Comparison of ENCODE assay signal across 8 cellular contexts in the genomic region with DNA sequence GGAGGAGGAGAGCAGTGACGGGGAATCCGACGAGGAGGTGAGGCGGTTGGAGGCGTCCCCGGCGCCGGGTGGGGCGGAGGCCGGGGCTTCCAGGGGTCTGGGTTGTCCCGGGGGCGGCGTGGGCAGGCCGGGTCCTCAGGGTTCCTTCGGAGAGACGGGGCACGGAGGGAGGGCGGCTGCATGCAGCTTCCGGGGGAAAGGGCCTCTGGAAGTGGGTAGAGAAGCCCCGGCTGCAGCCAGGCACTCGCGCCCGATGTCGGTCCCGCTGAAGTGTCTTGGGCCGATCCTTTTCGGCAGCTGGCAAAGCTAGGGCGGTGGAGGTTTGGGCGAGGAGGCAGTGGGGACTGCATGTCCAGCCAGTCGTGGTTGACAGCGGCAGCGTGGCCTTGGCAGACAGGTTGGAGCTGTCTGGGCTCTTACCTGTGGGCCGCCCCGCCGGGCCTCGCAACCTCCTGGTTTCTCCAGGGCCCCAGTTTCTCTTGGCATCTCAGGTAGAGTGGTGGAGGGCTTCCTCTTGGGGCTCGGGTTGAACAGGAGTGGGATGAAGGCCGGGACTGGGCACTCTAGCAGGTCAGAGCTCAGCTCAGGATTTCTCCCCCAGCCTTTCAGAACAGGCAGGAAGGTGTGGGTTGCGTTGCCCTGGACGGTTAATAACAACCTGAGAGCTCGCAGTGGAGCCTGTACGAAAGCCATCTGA. TPM values are rescaled to one million over a fixed set of nuclear protein-coding genes. Genes with fewer than 3 reads are reported as not detected.
DNase-seq lines count a peak whose midpoint lies in the region; ATAC-seq and TF ChIP-seq lines count a peak whose summit lies in the region.

No MANE protein-coding gene starts in this region.

- no peaks in the 10 kb centered on the region for H3K9me3 Mint-ChIP-seq in activated naive CD4-positive, alpha-beta T cell treated with anti-CD3 and anti-CD28 coated beads for 36 hours

- H3K27me3 ChIP-seq in heart right ventricle: no peaks in the 10 kb centered on the region

- CTCF ChIA-PET in activated naive CD4-positive, alpha-beta T cell treated with anti-CD3 and anti-CD28 coated beads for 36 hours (lab: Charles Lee): interaction anchor here (0.7 to 1.5 kb wide), 4 partner anchors 19 to 101 kb away, joined by 3 to 13 read pairs (median 3); no protein-coding TSS in a partner anchor

- H3K4me3 Mint-ChIP-seq in activated naive CD4-positive, alpha-beta T cell treated with anti-CD3 and anti-CD28 coated beads for 36 hours: peak overlapping the region; percentile 93

- H3K4me3 ChIP-seq in heart right ventricle: peak overlapping the region; percentile 68 to 98 (median 84)
- H3K4me3 ChIP-seq in retinal pigment epithelial cell (ENCODE audit: low read length): peak overlapping the region; percentile 81

- peaks cover 6 to 34% (median 27%) of the 10 kb centered on the region in 9 donors for H3K4me1 ChIP-seq in heart right ventricle

- H3K27ac ChIP-seq in 22Rv1 (peak overlapping the region; percentile 90), heart right ventricle (peak overlapping the region; percentile 78 to 97 (median 90))

- H3K27me3 Mint-ChIP-seq in activated naive CD4-positive, alpha-beta T cell treated with anti-CD3 and anti-CD28 coated beads for 36 hours (ENCODE audit: low read depth): no peaks in the 10 kb centered on the region

- intact Hi-C loops in activated naive CD4-positive, alpha-beta T cell treated with anti-CD3 and anti-CD28 coated beads for 36 hours (cut with micrococcal nuclease): loop anchor here (5.0 to 10.0 kb wide), 2 partner anchors 334 to 396 kb away; a partner anchor contains a TSS
- intact Hi-C loops in heart right ventricle (cut with DNase I): loop anchor here in 7 of 10 donors (2.0 to 10.0 kb wide), 7 partner anchors 26 to 206 kb away; a partner anchor contains a TSS

- ATAC-seq in GM18868 (IDR thresholded peaks at IDR 0.05; ENCODE audit: unreplicated experiment): peak; percentile 2
- ATAC-seq in heart right ventricle: no peak

- peak overlapping the region; percentile 89 for H3K27ac Mint-ChIP-seq in activated naive CD4-positive, alpha-beta T cell treated with anti-CD3 and anti-CD28 coated beads for 36 hours

- no peaks in the 10 kb centered on the region for H3K9me3 ChIP-seq in heart right ventricle

- H3K4me1 Mint-ChIP-seq in activated naive CD4-positive, alpha-beta T cell treated with anti-CD3 and anti-CD28 coated beads for 36 hours (ENCODE audit: low read depth): peaks cover 24% of the 10 kb centered on the region

- H3K36me3 Mint-ChIP-seq in activated naive CD4-positive, alpha-beta T cell treated with anti-CD3 and anti-CD28 coated beads for 36 hours (ENCODE audit: low read depth): peaks cover 64% of the 10 kb centered on the region

- peak; percentile 45 for DNase-seq in NCI-H69 (lab: John Stamatoyannopoulos, UW)
- DNase-seq in activated naive CD4-positive, alpha-beta T cell treated with anti-CD3 and anti-CD28 coated beads for 36 hours: peak; percentile 58
- DNase-seq in heart right ventricle: peak; percentile 40 to 49
- no peak for DNase-seq in retinal pigment epithelial cell (ENCODE audit: low read depth)
- no peak for DNase-seq in superior temporal gyrus (ENCODE audit: extremely low spot score)
- DNase-seq in DMS79 treated with DMSO at 0.1 percent for 48 hours (lab: John Stamatoyannopoulos, UW): no peak

- TF ChIP-seq CTCF in 22Rv1 (IDR thresholded peaks at IDR 0.05): no peak
- no peak for TF ChIP-seq CTCF in heart right ventricle (IDR thresholded peaks at IDR 0.05)
- no peak for TF ChIP-seq CTCF in retinal pigment epithelial cell (conservative IDR thresholded peaks at IDR 0.05; ENCODE audit: low read depth, low read length)

- WGBS in heart right ventricle, 2 donors: 1 to 2% methylated on average over 42 of the region's 42 CpGs

- H3K36me3 ChIP-seq in heart right ventricle: peaks cover 0 to 41% (median 23%) of the 10 kb centered on the region in 9 donors

RNA-seq across cellular contexts. Expression of a gene that starts 0.7 kb away (rescaled TPM):
- total RNA-seq in activated naive CD4-positive, alpha-beta T cell treated with anti-CD3 and anti-CD28 coated beads for 36 hours: 10 to 100 TPM; 62.0 to 65.8 TPM
- 10 to 100 TPM; 10.8 to 19.2 (median 14.6) TPM for total RNA-seq in heart right ventricle
- polyA plus RNA-seq in heart right ventricle: 10 to 100 TPM; 15.0 to 28.7 TPM

RNA-seq across cellular contexts. Expression of a gene that starts 14.1 kb away (rescaled TPM):
- 100 to 1,000 TPM; 174 to 181 TPM for total RNA-seq in activated naive CD4-positive, alpha-beta T cell treated with anti-CD3 and anti-CD28 coated beads for 36 hours
- total RNA-seq in heart right ventricle: under 1 TPM in 1 of 10 donors, not detected in 9; 0.12 TPM
- under 1 TPM in 1 of 2 donors, not detected in 1; 0.03 TPM for polyA plus RNA-seq in heart right ventricle

RNA-seq across cellular contexts. Expression of a gene that starts 23.8 kb away (rescaled TPM):
- 10 to 100 TPM; 51.0 to 52.8 TPM for total RNA-seq in activated naive CD4-positive, alpha-beta T cell treated with anti-CD3 and anti-CD28 coated beads for 36 hours
- total RNA-seq in heart right ventricle: 10 to 100 TPM in 1 of 10 donors, 1 to 10 TPM in 9; 1.1 to 17.1 (median 2.3) TPM
- 10 to 100 TPM in 1 of 2 donors, 1 to 10 TPM in 1; 6.6 to 13.3 TPM for polyA plus RNA-seq in heart right ventricle

RNA-seq across cellular contexts. Expression of a gene that starts 26.7 kb away (rescaled TPM):
- 10 to 100 TPM; 41.8 to 44.2 TPM for total RNA-seq in activated naive CD4-positive, alpha-beta T cell treated with anti-CD3 and anti-CD28 coated beads for 36 hours
- 10 to 100 TPM; 17.4 to 35.1 (median 20.3) TPM for total RNA-seq in heart right ventricle
- polyA plus RNA-seq in heart right ventricle: 10 to 100 TPM; 11.5 to 57.7 TPM

RNA-seq across cellular contexts. Expression of a gene that starts 27.0 kb away (rescaled TPM):
- 10 to 100 TPM; 32.4 to 37.7 TPM for total RNA-seq in activated naive CD4-positive, alpha-beta T cell treated with anti-CD3 and anti-CD28 coated beads for 36 hours
- total RNA-seq in heart right ventricle: 10 to 100 TPM; 34.8 to 70.7 (median 44.9) TPM
- 100 to 1,000 TPM in 1 of 2 donors, 10 to 100 TPM in 1; 69.3 to 149 TPM for polyA plus RNA-seq in heart right ventricle

Comparison
In these comparisons a context has a peak if more than half of its experiments do, and no peak if none do; other contexts are left out.
1. DNase-seq: peak in NCI-H69 (single experiment), activated naive CD4-positive, alpha-beta T cell treated with anti-CD3 and anti-CD28 coated beads for 36 hours (single experiment) and heart right ventricle (2 of 2); none in retinal pigment epithelial cell (single experiment), superior temporal gyrus (single experiment) and DMS79 treated with DMSO at 0.1 percent for 48 hours (single experiment).
2. RNA of a gene that starts 14.1 kb away (total RNA-seq): 174 to 181 TPM in activated naive CD4-positive, alpha-beta T cell treated with anti-CD3 and anti-CD28 coated beads for 36 hours; 0.12 TPM in heart right ventricle; every median in the first group is over 100 times any median in the second.